ENCODE assay signal across 31 cellular contexts in the genomic region with DNA sequence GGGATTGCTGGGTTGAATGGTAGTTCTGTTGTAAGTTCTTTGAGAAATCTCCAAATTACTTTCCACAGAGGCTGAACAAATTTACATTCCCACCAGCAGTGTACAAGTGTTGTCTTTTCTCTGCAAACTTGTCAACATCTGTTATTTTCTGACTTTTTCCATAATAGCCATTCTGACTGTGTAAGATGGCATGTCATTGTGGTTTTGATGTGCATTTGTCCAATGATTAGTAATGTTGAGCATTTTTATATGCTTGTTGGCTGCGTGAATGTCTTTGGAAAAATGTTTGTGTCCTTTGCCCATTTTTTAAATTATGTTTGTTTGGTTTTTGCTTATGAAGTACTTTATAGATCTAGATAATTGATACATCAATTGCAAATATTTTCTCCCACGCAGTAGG.
"Had no signal": no experiment of that assay in that cellular context is flagged by ENCODE, and none has a peak within 500 bp of the region (broad histone marks: within the 10 kb centered on the region; RNA-seq: fewer than 3 reads in every experiment).

No MANE protein-coding gene starts in this region.

- H3K4me3 ChIP-seq: body of pancreas, breast epithelium, cardiac muscle cell, colonic mucosa, esophagus squamous epithelium, gastrocnemius medialis, heart left ventricle had no signal

- DNase-seq: activated B cell treated with CpG ODN at 0.5 μM for 24 hours; activated CD4-positive, alpha-beta T cell treated with anti-CD3 and anti-CD28 coated beads for 48 hours; activated CD4-positive, alpha-beta T cell treated with anti-CD3 and anti-CD28 coated beads, Interleukin-2, amount 50 U/mL, for 1 hour; activated CD4-positive, alpha-beta T cell treated with anti-CD3 and anti-CD28 coated beads, Interleukin-2, amount 50 U/mL, for 48 hours; activated CD8-positive, alpha-beta memory T cell treated with anti-CD3 and anti-CD28 coated beads for 24 hours; activated CD8-positive, alpha-beta T cell treated with anti-CD3 and anti-CD28 coated beads for 36 hours; activated effector memory CD4-positive, alpha-beta T cell treated with Interleukin-2 at 50 U/mL for 16 hours; activated gamma-delta T cell treated with Interleukin-2 at 50 U/mL for 16 hours; activated naive CD4-positive, alpha-beta T cell treated with anti-CD3 and anti-CD28 coated beads, Interleukin-2, amount 50 U/mL, for 16 hours; activated naive CD4-positive, alpha-beta T cell treated with Interleukin-2 at 50 U/mL for 16 hours; activated T-cell treated with anti-CD3 and anti-CD28 coated beads, Interleukin-2, amount 50 U/mL, for 4 hours; amygdala; aorta; body of pancreas; central memory CD4-positive, alpha-beta T cell; cerebellar nuclear complex; colonic mucosa; effector CD8-positive, alpha-beta T cell; esophagus squamous epithelium; foreskin keratinocyte; gastrocnemius medialis; glutamatergic neuron; heart left ventricle; T-helper 17 cell; T1000; WERI-Rb-1 had no signal

- H3K27ac ChIP-seq: body of pancreas, breast epithelium, cardiac muscle cell, colonic mucosa, epithelial cell of prostate, esophagus squamous epithelium, foreskin keratinocyte, gastrocnemius medialis, heart left ventricle, WERI-Rb-1 had no signal

- H3K36me3 ChIP-seq: breast epithelium, cardiac muscle cell, colonic mucosa, esophagus squamous epithelium, gastrocnemius medialis, heart left ventricle, WERI-Rb-1 had no signal

- ATAC-seq: activated CD4-positive, CD25-positive, alpha-beta regulatory T cell treated with anti-CD3 and anti-CD28 coated beads, Interleukin-2, amount 50 U/mL, for 24 hours; activated CD8-positive, alpha-beta T cell treated with anti-CD3 and anti-CD28 coated beads for 36 hours; activated T-cell treated with anti-CD3 and anti-CD28 coated beads, Interleukin-2, amount 50 U/mL, for 4 hours; activated T-helper 17 cell treated with anti-CD3 and anti-CD28 coated beads, Interleukin-2, amount 50 U/mL, for 72 hours; body of pancreas; foreskin keratinocyte; gastrocnemius medialis; heart left ventricle; T-helper 17 cell had no signal

- H3K27me3 ChIP-seq: body of pancreas, breast epithelium, cardiac muscle cell, colonic mucosa, esophagus squamous epithelium, foreskin keratinocyte, gastrocnemius medialis, heart left ventricle had no signal
